ENCODE assay signal across 19 cellular contexts in genomic region chr19:18333680-18334079, GRCh38. TPM values are rescaled to one million over a fixed set of nuclear protein-coding genes. Genes with fewer than 3 reads are reported as not detected.
DNase-seq lines count a peak whose midpoint lies in the region; ATAC-seq, FAIRE-seq and TF ChIP-seq lines count a peak whose summit lies in the region.
"Had no signal": no experiment of that assay in that cellular context is flagged by ENCODE, and none has a peak within 500 bp of the region (broad histone marks: within the 10 kb centered on the region; RNA-seq: fewer than 3 reads in every experiment).

No MANE protein-coding gene starts in this region.

- no peak overlapping the region for H3K27ac ChIP-seq in mammary epithelial cell (ENCODE audit: insufficient read depth, low read depth, low read length)
- peak overlapping the region; percentile 41 to 81 (median 81) for H3K27ac ChIP-seq in thyroid gland
- H3K27ac ChIP-seq: 22Rv1, BLaER1 had no signal

- H3K9ac ChIP-seq in mammary epithelial cell (ENCODE audit: insufficient read depth, low read length): no peak overlapping the region
- H3K9ac ChIP-seq: BLaER1 had no signal

- POLR2A ChIA-PET in MCF 10A (lab: Yijun Ruan, JAX): interaction anchor here (0.6 to 0.7 kb wide), 2 partner anchors 52 to 144 kb away, joined by 3 to 7 read pairs; partner anchors contain the start of gene JUND
- POLR2A ChIA-PET in activated CD4-positive, alpha-beta T cell treated with anti-CD3 and anti-CD28 coated beads for 36 hours (lab: Charles Lee): no interaction called here

- no peak for FAIRE-seq in D721Med (lab: Jason Lieb, UNC)
- FAIRE-seq: GM19239, H1 had no signal

- no peaks in the 10 kb centered on the region for H3K36me3 Mint-ChIP-seq in MCF 10A (ENCODE audit: insufficient read depth, unreplicated experiment)
- no peaks in the 10 kb centered on the region for H3K36me3 Mint-ChIP-seq in activated CD4-positive, alpha-beta T cell treated with anti-CD3 and anti-CD28 coated beads for 36 hours (ENCODE audit: low read depth)
- H3K36me3 Mint-ChIP-seq: CD8-positive, alpha-beta memory T cell had no signal

- BruUV-seq in MCF 10A (replicated peaks; lab: Mats Ljungman, UMichigan) (no TSS peak), mammary epithelial cell (replicated peaks; lab: Mats Ljungman, UMichigan) (no TSS peak)

- no peak overlapping the region for H2AFZ ChIP-seq in mammary epithelial cell (ENCODE audit: low read depth, low read length)

- H3K9me3 ChIP-seq in mammary epithelial cell (replicated peaks; ENCODE audit: insufficient read depth, low read length) (no peaks in the 10 kb centered on the region), thyroid gland (no peaks in the 10 kb centered on the region)
- H3K9me3 ChIP-seq: BLaER1, Caco-2, HAP-1 had no signal

- DNase-seq in MCF 10A (ENCODE audit: unreplicated experiment) (peak; percentile 42), mammary epithelial cell (no peak), epithelial cell of esophagus (ENCODE audit: low read depth) (peak; percentile 65), left kidney (ENCODE audit: low read depth, low spot score) (peak; percentile 38), thyroid gland (peak; percentile 84 to 88), D721Med (ENCODE audit: insufficient read length, low spot score) (no peak), ACHN (no peak)
- no peak for DNase-seq in activated CD4-positive, alpha-beta T cell treated with anti-CD3 and anti-CD28 coated beads for 36 hours
- DNase-seq: AML-193; CD8-positive, alpha-beta memory T cell; DMS53; GF-D8 had no signal

- TF ChIP-seq POLR2A in thyroid gland (IDR thresholded peaks at IDR 0.05): no peak

- TF ChIP-seq CTCF in MCF 10A (IDR thresholded peaks at IDR 0.05; ENCODE audit: unreplicated experiment) (no peak), mammary epithelial cell (conservative IDR thresholded peaks at IDR 0.05 in 1 of 2, IDR thresholded peaks at IDR 0.05 in 1 of 2; ENCODE audit: extremely low read depth in 1 of 2, insufficient read depth in 1 of 2, low read depth in 1 of 2, low read length in 2 of 2) (no peak), epithelial cell of esophagus (IDR thresholded peaks at IDR 0.05; ENCODE audit: insufficient read depth, low read depth, low read length, missing control alignments) (no peak), thyroid gland (IDR thresholded peaks at IDR 0.05) (no peak), D721Med (IDR thresholded peaks at IDR 0.05; ENCODE audit: insufficient read depth, missing control alignments) (no peak)

- dilution Hi-C loops in mammary epithelial cell (cut with HindIII; ENCODE audit: low sequenced_read_pairs): loop anchor here (5.0 to 10.0 kb wide), 2 partner anchors 61 to 71 kb away; partner anchors contain the start of gene LRRC25

- 63% methylated on average over 2 of the region's 6 CpGs for WGBS in mammary epithelial cell (ENCODE audit: low coverage, missing lambda C conversion rate)
- WGBS in thyroid gland, 2 donors: 42 to 55% methylated on average over 6 of the region's 6 CpGs

- H3K4me2 ChIP-seq in mammary epithelial cell (ENCODE audit: insufficient read depth, low read depth, low read length): no peak overlapping the region
- H3K4me2 ChIP-seq: BLaER1 had no signal

- H3K4me3 ChIP-seq in mammary epithelial cell (replicated peaks in 1 of 3; ENCODE audit: insufficient read depth in 1 of 3, low read depth in 2 of 3, low read length in 3 of 3): no peak overlapping the region
- no peak overlapping the region for H3K4me3 ChIP-seq in epithelial cell of esophagus (ENCODE audit: low read length)
- no peak overlapping the region for H3K4me3 ChIP-seq in thyroid gland (replicated peaks in 1 of 3)
- H3K4me3 ChIP-seq: BLaER1, HAP-1 had no signal

- H3K79me2 ChIP-seq in mammary epithelial cell (ENCODE audit: insufficient read depth, low read length): no peaks in the 10 kb centered on the region

- peaks cover 6% of the 10 kb centered on the region for H3K4me1 ChIP-seq in mammary epithelial cell (ENCODE audit: insufficient read depth, low read length)
- H3K4me1 ChIP-seq in thyroid gland: peaks cover 8 to 36% of the 10 kb centered on the region in 2 donors

- CTCF ChIA-PET in MCF 10A (lab: Yijun Ruan, JAX) (interaction anchor here (0.7 to 0.8 kb wide), 2 partner anchors 10 to 12 kb away, joined by 3 to 9 read pairs; no protein-coding TSS in a partner anchor), mammary epithelial cell (lab: Charles Lee; ENCODE audit: low non-redundant PET) (no interaction called here)
- CTCF ChIA-PET in activated CD4-positive, alpha-beta T cell treated with anti-CD3 and anti-CD28 coated beads for 36 hours (lab: Charles Lee): no interaction called here

- H4K20me1 ChIP-seq in mammary epithelial cell (ENCODE audit: insufficient read depth, low read length): no peaks in the 10 kb centered on the region
- H4K20me1 ChIP-seq: BLaER1 had no signal

- in situ Hi-C loops in mammary epithelial cell (cut with MboI; ENCODE audit: low sequenced_read_pairs in 2 of 2): no loop called here
- in situ Hi-C loops in ACHN (cut with HindIII; ENCODE audit: low pct_ligation_motif_present, low pct_unique_long_range_greater_than_20kb, low sequenced_read_pairs): no loop called here

- H3K36me3 ChIP-seq in mammary epithelial cell (ENCODE audit: insufficient read depth, low read length) (no peaks in the 10 kb centered on the region), thyroid gland (no peaks in the 10 kb centered on the region)
- H3K36me3 ChIP-seq: BLaER1, HAP-1 had no signal

- no peaks in the 10 kb centered on the region for H3K27me3 ChIP-seq in mammary epithelial cell (ENCODE audit: insufficient read depth, low read length)
- no peaks in the 10 kb centered on the region for H3K27me3 ChIP-seq in thyroid gland
- H3K27me3 ChIP-seq: BLaER1 had no signal

- peaks cover 5% of the 10 kb centered on the region for H3K4me1 Mint-ChIP-seq in MCF 10A (ENCODE audit: insufficient read depth, unreplicated experiment)
- peaks cover 4% of the 10 kb centered on the region for H3K4me1 Mint-ChIP-seq in activated CD4-positive, alpha-beta T cell treated with anti-CD3 and anti-CD28 coated beads for 36 hours

- no peaks in the 10 kb centered on the region for H3K27me3 Mint-ChIP-seq in MCF 10A (ENCODE audit: insufficient read depth, unreplicated experiment)
- H3K27me3 Mint-ChIP-seq in activated CD4-positive, alpha-beta T cell treated with anti-CD3 and anti-CD28 coated beads for 36 hours: no peaks in the 10 kb centered on the region

- no peaks in the 10 kb centered on the region for H3K9me3 Mint-ChIP-seq in MCF 10A (ENCODE audit: unreplicated experiment)
- no peaks in the 10 kb centered on the region for H3K9me3 Mint-ChIP-seq in activated CD4-positive, alpha-beta T cell treated with anti-CD3 and anti-CD28 coated beads for 36 hours (ENCODE audit: low read depth)
- H3K9me3 Mint-ChIP-seq: CD8-positive, alpha-beta memory T cell had no signal

- H3K4me3 Mint-ChIP-seq in MCF 10A (ENCODE audit: unreplicated experiment): no peak overlapping the region
- no peak overlapping the region for H3K4me3 Mint-ChIP-seq in activated CD4-positive, alpha-beta T cell treated with anti-CD3 and anti-CD28 coated beads for 36 hours
- H3K4me3 Mint-ChIP-seq: CD8-positive, alpha-beta memory T cell had no signal

- no peak for ATAC-seq in activated CD4-positive, alpha-beta T cell treated with anti-CD3 and anti-CD28 coated beads for 36 hours

- no peak overlapping the region for H3K27ac Mint-ChIP-seq in MCF 10A (ENCODE audit: low read depth, unreplicated experiment)
- H3K27ac Mint-ChIP-seq in activated CD4-positive, alpha-beta T cell treated with anti-CD3 and anti-CD28 coated beads for 36 hours: no peak overlapping the region
- H3K27ac Mint-ChIP-seq: CD8-positive, alpha-beta memory T cell had no signal

- intact Hi-C loops in MCF 10A (cut with micrococcal nuclease): no loop called here
- intact Hi-C loops in mammary epithelial cell (cut with micrococcal nuclease): no loop called here
- intact Hi-C loops in thyroid gland (cut with DNase I): no loop called here
- intact Hi-C loops in activated CD4-positive, alpha-beta T cell treated with anti-CD3 and anti-CD28 coated beads for 36 hours (cut with DNase I, micrococcal nuclease): no loop called here

RNA-seq across cellular contexts. Expression of gene PGPEP1, which starts 6.7 kb away (rescaled TPM):
- total RNA-seq in MCF 10A (2022) (6.5 and 11.9 TPM in 2 replicates), mammary epithelial cell (10 to 100 TPM; 16.3 to 18.7 TPM), thyroid gland (10 to 100 TPM; 23.5 to 44.0 (median 27.9) TPM)
- 4.5 TPM for polyA plus RNA-seq in mammary epithelial cell
- 7.3 TPM for polyA minus RNA-seq in mammary epithelial cell
- 10 to 100 TPM; 20.0 to 20.9 TPM for total RNA-seq in activated CD4-positive, alpha-beta T cell treated with anti-CD3 and anti-CD28 coated beads for 36 hours

RNA-seq across cellular contexts. Expression of gene LSM4, which starts 10.8 kb away (rescaled TPM):
- total RNA-seq in MCF 10A (2022) (172 and 193 TPM in 2 replicates), mammary epithelial cell (100 to 1,000 TPM; 127 to 182 TPM), thyroid gland (100 to 1,000 TPM in 2 of 4 donors, 10 to 100 TPM in 2; 55.2 to 203 (median 140) TPM)
- 215 TPM for polyA plus RNA-seq in mammary epithelial cell
- polyA minus RNA-seq in mammary epithelial cell: 63.3 TPM
- 100 to 1,000 TPM; 269 to 370 TPM for total RNA-seq in activated CD4-positive, alpha-beta T cell treated with anti-CD3 and anti-CD28 coated beads for 36 hours

RNA-seq across cellular contexts. Expression of gene JUND, which starts 52.3 kb away (rescaled TPM):
- total RNA-seq in MCF 10A (2022) (120 and 123 TPM in 2 replicates), mammary epithelial cell (10 to 100 TPM; 59.6 to 74.0 TPM), thyroid gland (100 to 1,000 TPM; 193 to 394 (median 316) TPM)
- 30.0 TPM for polyA plus RNA-seq in mammary epithelial cell
- 4.4 TPM for polyA minus RNA-seq in mammary epithelial cell
- 100 to 1,000 TPM; 254 to 311 TPM for total RNA-seq in activated CD4-positive, alpha-beta T cell treated with anti-CD3 and anti-CD28 coated beads for 36 hours

RNA-seq across cellular contexts. Expression of gene GDF15, which starts 52.3 kb away (rescaled TPM):
- 193 and 288 TPM in 2 replicates for total RNA-seq in MCF 10A (2022)
- 10 to 100 TPM; 78.7 to 93.2 TPM for total RNA-seq in mammary epithelial cell
- 21.2 TPM for polyA plus RNA-seq in mammary epithelial cell
- polyA minus RNA-seq in mammary epithelial cell: 1.8 TPM
- total RNA-seq in thyroid gland: 1 to 10 TPM in 3 of 4 donors, not detected in 1; 3.7 to 9.9 (median 5.1) TPM
- not detected for total RNA-seq in activated CD4-positive, alpha-beta T cell treated with anti-CD3 and anti-CD28 coated beads for 36 hours
- polyA plus RNA-seq: CD8-positive, alpha-beta memory T cell had no signal

RNA-seq across cellular contexts. Expression of gene IQCN, which starts 59.4 kb away (rescaled TPM):
- total RNA-seq in MCF 10A (2022) (0.26 and 0.42 TPM in 2 replicates), mammary epithelial cell (under 1 TPM; 0.19 to 0.50 TPM), thyroid gland (10 to 100 TPM in 1 of 4 donors, 1 to 10 TPM in 3; 5.7 to 17.0 (median 8.9) TPM)
- 0.03 TPM for polyA plus RNA-seq in mammary epithelial cell
- not detected for polyA minus RNA-seq in mammary epithelial cell
- total RNA-seq in activated CD4-positive, alpha-beta T cell treated with anti-CD3 and anti-CD28 coated beads for 36 hours: under 1 TPM; 0.40 to 0.43 TPM
- total RNA-seq: HT1080 had no signal

Comparison
In these comparisons a context has a peak if more than half of its experiments do, and no peak if none do; other contexts are left out.
1. DNase-seq: peak in MCF 10A (single experiment), epithelial cell of esophagus (single experiment), left kidney (single experiment) and thyroid gland (2 of 2); none in mammary epithelial cell (single experiment), D721Med (single experiment), activated CD4-positive, alpha-beta T cell treated with anti-CD3 and anti-CD28 coated beads for 36 hours (single experiment) and ACHN (single experiment).